31 cellular contexts compared by ENCODE assay signal in genomic region chr10:131746241-131746711, GRCh38.
"Had no signal": no experiment of that assay in that cellular context is flagged by ENCODE, and none has a peak within 500 bp of the region (broad histone marks: within the 10 kb centered on the region; RNA-seq: fewer than 3 reads in every experiment).

No MANE protein-coding gene starts in this region.

- H3K27ac Mint-ChIP-seq: activated B cell treated with CpG ODN at 0.5 μM for 24 hours; activated CD4-positive, alpha-beta memory T cell treated with anti-CD3 and anti-CD28 coated beads for 36 hours; activated naive CD8-positive, alpha-beta T cell treated with anti-CD3 and anti-CD28 coated beads for 36 hours; activated T-helper 1 cell treated with anti-CD3 and anti-CD28 coated beads, Interleukin-12 subunit alpha, Interleukin-12 subunit beta, Interleukin-2, Interleukin-4 antibody, amounts not matched to agents 30 ng/mL and 10 ng/mL and 1 ng/mL, durations not matched to agents 14 hours and 24 hours and 36 hours had no signal

- H3K4me3 ChIP-seq: cardiac muscle cell, Peyer's patch had no signal

- H3K9me3 ChIP-seq: Peyer's patch had no signal

- H3K27ac ChIP-seq: cardiac muscle cell, Peyer's patch, VCaP had no signal

- ATAC-seq: activated T-cell treated with anti-CD3 and anti-CD28 coated beads, Interleukin-2, amount 50 U/mL, for 4 hours; PC-3; Right ventricle myocardium inferior had no signal

- DNase-seq: activated B cell treated with CpG ODN at 0.5 μM for 24 hours; activated CD4-positive, alpha-beta memory T cell treated with anti-CD3 and anti-CD28 coated beads for 36 hours; activated CD4-positive, alpha-beta T cell treated with anti-CD3 and anti-CD28 coated beads for 4 hours; activated CD4-positive, alpha-beta T cell treated with anti-CD3 and anti-CD28 coated beads, Interleukin-2, amount 50 U/mL, for 1 hour; activated CD4-positive, CD25-positive, alpha-beta regulatory T cell treated with anti-CD3 and anti-CD28 coated beads, Interleukin-2, amount 50 U/mL, for 72 hours; activated CD8-positive, alpha-beta memory T cell treated with anti-CD3 and anti-CD28 coated beads, Interleukin-2, amount 50 U/mL, for 4 hours; activated naive CD4-positive, alpha-beta T cell; activated naive CD4-positive, alpha-beta T cell treated with anti-CD3 and anti-CD28 coated beads, Interleukin-2, amount 50 U/mL, for 16 hours; activated naive CD8-positive, alpha-beta T cell treated with anti-CD3 and anti-CD28 coated beads for 36 hours; activated T-cell treated with anti-CD3 and anti-CD28 coated beads for 4 hours; activated T-cell treated with anti-CD3 and anti-CD28 coated beads, Interleukin-2, amount 50 U/mL, for 4 hours; amniotic stem cell; Karpas-422; KBM-7; NCI-H1105; NCI-H1417 treated with DMSO at 0.1 percent for 48 hours; NCI-H187 treated with DMSO at 0.1 percent for 48 hours; NCI-H2081; NCI-H345; NCI-H524 treated with DMSO at 0.1 percent for 48 hours; PC-3; RPMI8226; SIG-M5; T-helper 1 cell; T-helper 2 cell; T-helper 9 cell had no signal

- H3K27me3 ChIP-seq: cardiac muscle cell, Peyer's patch had no signal

- H3K36me3 Mint-ChIP-seq: activated CD4-positive, alpha-beta memory T cell treated with anti-CD3 and anti-CD28 coated beads for 36 hours; activated naive CD8-positive, alpha-beta T cell treated with anti-CD3 and anti-CD28 coated beads for 36 hours had no signal

- H3K4me3 Mint-ChIP-seq: activated B cell treated with CpG ODN at 0.5 μM for 24 hours; activated CD4-positive, alpha-beta memory T cell treated with anti-CD3 and anti-CD28 coated beads for 36 hours; activated naive CD8-positive, alpha-beta T cell treated with anti-CD3 and anti-CD28 coated beads for 36 hours; activated T-cell treated with anti-CD3 and anti-CD28 coated beads, Interleukin-2, amount 50 U/mL, for 4 hours; activated T-helper 1 cell treated with anti-CD3 and anti-CD28 coated beads, Interleukin-12 subunit alpha, Interleukin-12 subunit beta, Interleukin-2, Interleukin-4 antibody, amounts not matched to agents 30 ng/mL and 10 ng/mL and 1 ng/mL, durations not matched to agents 14 hours and 24 hours and 36 hours had no signal

- H3K36me3 ChIP-seq: cardiac muscle cell, Peyer's patch had no signal

- H3K4me1 ChIP-seq: Peyer's patch had no signal

- H3K9me3 Mint-ChIP-seq: activated B cell treated with CpG ODN at 0.5 μM for 24 hours; activated CD4-positive, alpha-beta memory T cell treated with anti-CD3 and anti-CD28 coated beads for 36 hours; activated naive CD8-positive, alpha-beta T cell treated with anti-CD3 and anti-CD28 coated beads for 36 hours; activated T-cell treated with anti-CD3 and anti-CD28 coated beads, Interleukin-2, amount 50 U/mL, for 4 hours; activated T-helper 1 cell treated with anti-CD3 and anti-CD28 coated beads, Interleukin-12 subunit alpha, Interleukin-12 subunit beta, Interleukin-2, Interleukin-4 antibody, amounts not matched to agents 30 ng/mL and 10 ng/mL and 1 ng/mL, durations not matched to agents 14 hours and 24 hours and 36 hours had no signal
